ENCODE assay signal across 9 cellular contexts in the genomic region with DNA sequence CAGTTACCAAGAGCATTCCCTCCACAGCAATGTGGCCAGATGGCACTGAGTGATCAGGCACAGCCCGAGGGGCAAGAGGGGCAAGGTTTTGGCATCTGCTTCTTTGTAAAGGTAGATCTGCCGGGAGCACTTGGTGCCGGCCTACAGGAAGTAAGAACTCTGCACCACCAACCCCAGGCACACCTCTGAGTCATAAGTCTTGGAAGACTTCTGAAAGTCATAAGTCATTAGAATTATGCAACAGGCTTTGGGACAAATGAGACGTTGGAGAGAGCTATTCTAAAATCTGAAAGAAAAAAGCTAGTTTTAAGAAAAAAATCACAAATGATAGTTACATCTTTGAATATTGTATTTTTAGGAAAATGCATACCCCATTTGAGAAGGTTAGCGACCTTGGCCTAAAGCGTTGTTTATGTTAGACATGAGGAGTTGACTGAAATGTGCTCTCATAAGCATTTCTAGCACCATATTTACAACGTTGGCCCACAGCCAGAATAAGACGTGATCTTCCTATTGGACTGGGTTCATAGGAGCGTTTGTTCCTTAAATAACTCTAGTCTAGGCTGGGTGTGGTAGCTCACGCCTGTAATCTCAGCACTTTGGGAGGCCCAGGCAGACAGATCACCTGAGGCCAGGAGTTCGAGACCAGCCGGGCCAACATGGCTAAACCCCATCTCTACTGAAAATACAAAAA. TPM values are rescaled to one million over a fixed set of nuclear protein-coding genes. Genes with fewer than 3 reads are reported as not detected.
A peak's percentile ranks its signal among the peaks of the same experiment; 100 is the strongest.
DNase-seq lines count a peak whose midpoint lies in the region; ATAC-seq and FAIRE-seq lines count a peak whose summit lies in the region.
"Had no signal": no experiment of that assay in that cellular context is flagged by ENCODE, and none has a peak within 500 bp of the region (broad histone marks: within the 10 kb centered on the region; RNA-seq: fewer than 3 reads in every experiment).

No MANE protein-coding gene starts in this region.

- peaks cover 4% of the 10 kb centered on the region for H3K4me1 ChIP-seq in right cardiac atrium (ENCODE audit: control insufficient read depth, insufficient read depth, low read length)

- FAIRE-seq in urothelium cell line (lab: Jason Lieb, UNC) = no peak

- peak; percentile 85 for ATAC-seq in Right ventricle myocardium inferior
- ATAC-seq in right cardiac atrium = peak; percentile 83 to 93

- no peak overlapping the region for H3K4me3 Mint-ChIP-seq in activated T-cell treated with anti-CD3 and anti-CD28 coated beads, Interleukin-2, amount 50 U/mL, for 24 hours

- peaks cover 3% of the 10 kb centered on the region for H3K4me1 Mint-ChIP-seq in activated T-cell treated with anti-CD3 and anti-CD28 coated beads, Interleukin-2, amount 50 U/mL, for 24 hours (ENCODE audit: low read depth)

- no peaks in the 10 kb centered on the region for H3K9me3 Mint-ChIP-seq in activated T-cell treated with anti-CD3 and anti-CD28 coated beads, Interleukin-2, amount 50 U/mL, for 24 hours

- no peaks in the 10 kb centered on the region for H3K9me3 ChIP-seq in right cardiac atrium (ENCODE audit: control insufficient read depth, low read length)

- no peak overlapping the region for H3K4me3 ChIP-seq in right cardiac atrium (ENCODE audit: low read length)

- intact Hi-C loops in Right ventricle myocardium inferior (cut with DNase I) = no loop called here
- intact Hi-C loops in cardiac septum (cut with DNase I) = no loop called here
- intact Hi-C loops in right cardiac atrium (cut with DNase I) = no loop called here

- no peaks in the 10 kb centered on the region for H3K36me3 Mint-ChIP-seq in activated T-cell treated with anti-CD3 and anti-CD28 coated beads, Interleukin-2, amount 50 U/mL, for 24 hours (ENCODE audit: low read depth)

- H3K27me3 Mint-ChIP-seq in activated T-cell treated with anti-CD3 and anti-CD28 coated beads, Interleukin-2, amount 50 U/mL, for 24 hours = peaks cover 31% of the 10 kb centered on the region

- 52% methylated on average over 12 of the region's 12 CpGs for WGBS in right cardiac atrium

- H3K27ac ChIP-seq in right cardiac atrium (ENCODE audit: low read length) = peak overlapping the region; percentile 56

- H3K27me3 ChIP-seq in right cardiac atrium (ENCODE audit: control insufficient read depth, insufficient read depth) = no peaks in the 10 kb centered on the region

- DNase-seq in Right ventricle myocardium inferior (ENCODE audit: missing footprints) (no peak), cardiac septum (ENCODE audit: low spot score) (no peak), SKM-1 treated with dmso at 0.1 percent for 144 hours (lab: John Stamatoyannopoulos, UW; ENCODE audit: unreplicated experiment) (peak; percentile 90), right cardiac atrium (peak in 2 of 3 donors; percentile 26 to 60), urothelium cell line (ENCODE audit: low spot score) (peak; percentile 66), cerebellar cortex (ENCODE audit: low spot score) (no peak), NCI-H1092 treated with DMSO at 0.1 percent for 48 hours (lab: John Stamatoyannopoulos, UW) (no peak)
- no peak for DNase-seq in activated T-cell treated with anti-CD3 and anti-CD28 coated beads, Interleukin-2, amount 50 U/mL, for 24 hours
- DNase-seq: activated CD8-positive, alpha-beta memory T cell treated with anti-CD3 and anti-CD28 coated beads for 24 hours had no signal

- H3K27ac Mint-ChIP-seq in activated T-cell treated with anti-CD3 and anti-CD28 coated beads, Interleukin-2, amount 50 U/mL, for 24 hours = no peak overlapping the region

RNA-seq across cellular contexts. Expression of a gene that starts 37.7 kb away (rescaled TPM):
- 3.3 TPM for total RNA-seq in Right ventricle myocardium inferior
- 2.3 TPM for total RNA-seq in cardiac septum
- 1 to 10 TPM; 2.6 to 4.3 (median 4.0) TPM for total RNA-seq in right cardiac atrium
- 1.5 TPM for polyA plus RNA-seq in right cardiac atrium

Comparison
In these comparisons a context has a peak if more than half of its experiments do, and no peak if none do; other contexts are left out.
1. DNase-seq: peak in SKM-1 treated with dmso at 0.1 percent for 144 hours (single experiment), right cardiac atrium (2 of 3) and urothelium cell line (single experiment); none in Right ventricle myocardium inferior (single experiment), cardiac septum (single experiment), cerebellar cortex (single experiment), activated T-cell treated with anti-CD3 and anti-CD28 coated beads, Interleukin-2, amount 50 U/mL, for 24 hours (single experiment) and NCI-H1092 treated with DMSO at 0.1 percent for 48 hours (single experiment).